In the genomic region with DNA sequence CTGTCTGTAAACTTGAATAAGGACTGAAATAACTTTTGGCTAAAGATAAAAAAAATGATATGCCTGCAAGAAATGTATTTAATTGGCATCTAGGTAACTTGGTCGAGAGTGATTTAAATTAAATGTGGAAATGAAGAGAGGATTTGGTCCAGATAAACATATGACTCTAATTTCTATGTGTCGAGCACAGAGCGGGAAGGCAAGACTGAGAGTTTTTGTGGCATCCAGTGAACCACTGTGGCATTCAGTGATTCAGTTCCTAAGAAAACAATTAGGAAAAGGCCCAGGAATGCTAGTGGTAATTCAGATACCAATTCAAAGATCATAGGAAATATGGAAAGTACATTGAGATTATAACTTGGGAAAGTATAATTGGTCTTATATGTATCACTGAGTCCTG, we compare ENCODE assay signal across 23 cellular contexts. TPM values are rescaled to one million over a fixed set of nuclear protein-coding genes. Genes with fewer than 3 reads are reported as not detected.
DNase-seq lines count a peak whose midpoint lies in the region; ATAC-seq and TF ChIP-seq lines count a peak whose summit lies in the region.
"Had no signal": no experiment of that assay in that cellular context is flagged by ENCODE, and none has a peak within 500 bp of the region (broad histone marks: within the 10 kb centered on the region; RNA-seq: fewer than 3 reads in every experiment).

No MANE protein-coding gene starts in this region.

- H3K27ac Mint-ChIP-seq in activated T-helper 2 cell treated with anti-CD3 and anti-CD28 coated beads, Interferon-gamma antibody, Interleukin-2, Interleukin-4, amounts not matched to agents 10 μg/mL and 5 μg/mL and 100 μg/mL, durations not matched to agents 14 hours and 24 hours and 36 hours: no peak overlapping the region
- H3K27ac Mint-ChIP-seq: CD14-positive monocyte had no signal

- peaks cover 30% of the 10 kb centered on the region for H3K27me3 Mint-ChIP-seq in activated T-helper 2 cell treated with anti-CD3 and anti-CD28 coated beads, Interferon-gamma antibody, Interleukin-2, Interleukin-4, amounts not matched to agents 10 μg/mL and 5 μg/mL and 100 μg/mL, durations not matched to agents 14 hours and 24 hours and 36 hours (ENCODE audit: low read depth)

- in situ Hi-C loops in astrocyte of the spinal cord (cut with HindIII; ENCODE audit: low sequenced_read_pairs): no loop called here

- H3K9me3 Mint-ChIP-seq in activated T-helper 2 cell treated with anti-CD3 and anti-CD28 coated beads, Interferon-gamma antibody, Interleukin-2, Interleukin-4, amounts not matched to agents 10 μg/mL and 5 μg/mL and 100 μg/mL, durations not matched to agents 14 hours and 24 hours and 36 hours: no peaks in the 10 kb centered on the region
- H3K9me3 Mint-ChIP-seq: CD14-positive monocyte had no signal

- H3K36me3 Mint-ChIP-seq in activated T-helper 2 cell treated with anti-CD3 and anti-CD28 coated beads, Interferon-gamma antibody, Interleukin-2, Interleukin-4, amounts not matched to agents 10 μg/mL and 5 μg/mL and 100 μg/mL, durations not matched to agents 14 hours and 24 hours and 36 hours (ENCODE audit: low read depth): no peaks in the 10 kb centered on the region
- H3K36me3 Mint-ChIP-seq: CD14-positive monocyte had no signal

- H3K4me3 Mint-ChIP-seq in activated T-helper 2 cell treated with anti-CD3 and anti-CD28 coated beads, Interferon-gamma antibody, Interleukin-2, Interleukin-4, amounts not matched to agents 10 μg/mL and 5 μg/mL and 100 μg/mL, durations not matched to agents 14 hours and 24 hours and 36 hours (ENCODE audit: low read depth): no peak overlapping the region
- H3K4me3 Mint-ChIP-seq: CD14-positive monocyte had no signal

- intact Hi-C loops in activated T-helper 2 cell treated with anti-CD3 and anti-CD28 coated beads, Interferon-gamma antibody, Interleukin-2, Interleukin-4, amounts not matched to agents 10 μg/mL and 5 μg/mL and 100 μg/mL, durations not matched to agents 14 hours and 24 hours and 36 hours (cut with micrococcal nuclease): no loop called here

- DNase-seq in AG10803 (ENCODE audit: low read depth) (peak; percentile 74), HS-5 (ENCODE audit: low read depth) (peak; percentile 54), astrocyte of the spinal cord (ENCODE audit: low read depth, low spot score) (peak; percentile 57), kidney tubule cell (ENCODE audit: low spot score) (peak; percentile 10), NCI-H1436 (lab: John Stamatoyannopoulos, UW) (no peak)
- DNase-seq in activated T-helper 2 cell treated with anti-CD3 and anti-CD28 coated beads, Interferon-gamma antibody, Interleukin-2, Interleukin-4, amounts not matched to agents 10 μg/mL and 5 μg/mL and 100 μg/mL, durations not matched to agents 14 hours and 24 hours and 36 hours (ENCODE audit: low spot score): no peak
- no peak for DNase-seq in activated CD8-positive, alpha-beta memory T cell treated with anti-CD3 and anti-CD28 coated beads for 24 hours
- DNase-seq: activated naive CD4-positive, alpha-beta T cell treated with anti-CD3 and anti-CD28 coated beads, Interleukin-2, amount 50 U/mL, for 16 hours; activated T-cell treated with anti-CD3 and anti-CD28 coated beads, Interleukin-2, amount 50 U/mL, for 48 hours; effector CD4-positive, alpha-beta T cell; erythroblast; mammary epithelial cell; NCI-H1105 treated with DMSO at 0.1 percent for 48 hours; NCI-H510A treated with DMSO at 0.1 percent for 48 hours; stimulated activated CD4-positive, alpha-beta T cell treated with anti-CD3 and anti-CD28 coated beads, Interleukin-12 subunit alpha, Interleukin-12 subunit beta, amount 100 ng/mL, for 4 hours; stimulated activated CD4-positive, alpha-beta T cell treated with anti-CD3 and anti-CD28 coated beads, Interleukin-4, amount 100 ng/mL, for 4 hours; stimulated activated naive CD8-positive, alpha-beta T cell treated with anti-CD3 and anti-CD28 coated beads, Interleukin-15, Interleukin-2, amounts not matched to agents 100 U/mL and 50 U/mL, for 24 hours; tibial artery had no signal

- H3K4me3 ChIP-seq in AG10803 (ENCODE audit: low read length) (no peak overlapping the region), astrocyte of the spinal cord (ENCODE audit: low read depth, low read length) (no peak overlapping the region)
- H3K4me3 ChIP-seq: SJCRH30, tibial artery had no signal

- ATAC-seq in HG02798 (IDR thresholded peaks at IDR 0.05; ENCODE audit: poor library complexity, unreplicated experiment): no peak
- ATAC-seq: HCT116; stimulated activated naive CD8-positive, alpha-beta T cell treated with anti-CD3 and anti-CD28 coated beads, Interleukin-15, Interleukin-2, amounts not matched to agents 100 U/mL and 50 U/mL, for 24 hours had no signal

- TF ChIP-seq CTCF in AG10803 (conservative IDR thresholded peaks at IDR 0.05; ENCODE audit: low read length) (no peak), astrocyte of the spinal cord (IDR thresholded peaks at IDR 0.05; ENCODE audit: low read depth, low read length) (no peak)

- H3K4me1 Mint-ChIP-seq in activated T-helper 2 cell treated with anti-CD3 and anti-CD28 coated beads, Interferon-gamma antibody, Interleukin-2, Interleukin-4, amounts not matched to agents 10 μg/mL and 5 μg/mL and 100 μg/mL, durations not matched to agents 14 hours and 24 hours and 36 hours (ENCODE audit: low read depth): peaks cover 23% of the 10 kb centered on the region
- H3K4me1 Mint-ChIP-seq: CD14-positive monocyte had no signal

RNA-seq across cellular contexts. Expression of a gene that starts 39.6 kb away (rescaled TPM):
- 14.0 TPM in 2 replicates for total RNA-seq in activated T-helper 2 cell treated with anti-CD3 and anti-CD28 coated beads, Interferon-gamma antibody, Interleukin-2, Interleukin-4, amounts not matched to agents 10 μg/mL and 5 μg/mL and 100 μg/mL, durations not matched to agents 14 hours and 24 hours and 36 hours
- total RNA-seq: G401 had no signal

Comparison
In these comparisons a context has a peak if more than half of its experiments do, and no peak if none do; other contexts are left out.
1. DNase-seq: peak in AG10803 (single experiment), HS-5 (single experiment), astrocyte of the spinal cord (single experiment) and kidney tubule cell (single experiment); none in activated T-helper 2 cell treated with anti-CD3 and anti-CD28 coated beads, Interferon-gamma antibody, Interleukin-2, Interleukin-4, amounts not matched to agents 10 μg/mL and 5 μg/mL and 100 μg/mL, durations not matched to agents 14 hours and 24 hours and 36 hours (single experiment), NCI-H1436 (single experiment) and activated CD8-positive, alpha-beta memory T cell treated with anti-CD3 and anti-CD28 coated beads for 24 hours (single experiment).